ENCODE assay signal across 9 cellular contexts in the genomic region with DNA sequence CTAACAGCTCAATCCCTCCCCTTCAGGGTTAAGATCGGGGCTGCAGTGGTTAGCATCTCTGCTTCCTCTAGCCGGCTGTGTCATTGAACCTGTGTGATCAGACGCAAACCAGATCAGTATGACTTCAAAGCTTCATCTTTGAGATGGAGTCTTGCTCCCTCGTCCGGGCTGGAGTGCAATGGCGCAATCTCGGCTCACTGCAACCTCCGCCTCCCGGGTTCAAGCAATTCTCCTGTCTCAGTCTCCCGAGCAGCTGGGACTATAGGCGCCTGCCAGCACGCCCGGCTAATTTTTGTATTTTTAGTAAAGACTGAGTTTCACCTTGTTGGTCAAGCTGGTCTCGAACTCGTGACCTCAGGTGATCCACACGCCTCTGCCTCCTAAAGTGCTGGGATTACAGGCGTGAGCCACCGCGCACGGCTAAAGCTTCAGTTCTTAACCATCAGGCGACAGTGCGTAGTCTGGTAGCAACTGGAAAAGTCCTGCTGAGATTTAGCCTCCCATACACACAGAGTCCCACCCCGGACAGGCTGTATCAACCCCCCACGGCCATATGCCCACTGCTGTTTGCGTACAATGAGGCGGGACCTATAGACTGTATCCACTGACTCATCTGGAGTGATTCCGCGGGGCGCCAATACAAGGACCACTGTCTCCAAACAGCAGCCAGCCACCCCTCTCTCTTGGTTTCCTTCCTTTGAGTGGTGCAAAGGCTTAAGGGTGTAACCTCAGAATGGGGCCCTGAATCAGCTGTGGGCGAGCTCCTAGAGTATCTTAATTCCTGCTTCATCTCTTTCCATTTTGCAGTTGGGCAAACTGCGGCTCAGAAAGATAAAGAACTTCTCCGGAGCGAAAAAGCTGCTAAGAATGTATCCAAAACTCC. TPM values are rescaled to one million over a fixed set of nuclear protein-coding genes. Genes with fewer than 3 reads are reported as not detected.
DNase-seq lines count a peak whose midpoint lies in the region; ATAC-seq and TF ChIP-seq lines count a peak whose summit lies in the region.
"Had no signal": no experiment of that assay in that cellular context is flagged by ENCODE, and none has a peak within 500 bp of the region (broad histone marks: within the 10 kb centered on the region; RNA-seq: fewer than 3 reads in every experiment).

No MANE protein-coding gene starts in this region.

- TSS peak; percentile 92 for BruUV-seq in PC-3 (replicated peaks; lab: Mats Ljungman, UMichigan)

- H3K27me3 Mint-ChIP-seq in neural crest cell (ENCODE audit: low read depth): no peaks in the 10 kb centered on the region

- H3K9me3 Mint-ChIP-seq in neural crest cell: no peaks in the 10 kb centered on the region

- intact Hi-C loops in PC-3 (cut with micrococcal nuclease): no loop called here

- DNase-seq in CD1c-positive myeloid dendritic cell (ENCODE audit: extremely low spot score): peak; percentile 74
- DNase-seq in PC-3: peak; percentile 19
- DNase-seq in activated T-helper 1 cell treated with anti-CD3 and anti-CD28 coated beads, Interleukin-2, amount 50 U/mL, for 16 hours (ENCODE audit: low read depth in 1 of 2, low spot score in 1 of 2): peak; percentile 51 to 63
- DNase-seq in fibroblast of peridontal ligament (ENCODE audit: extremely low read depth): peak; percentile 38
- DNase-seq in neural crest cell (ENCODE audit: low read depth, low spot score): no peak

- peak overlapping the region; percentile 77 for H3K27ac Mint-ChIP-seq in neural crest cell (ENCODE audit: unreplicated experiment)

- H3K9me3 ChIP-seq in PC-3 (ENCODE audit: low read length) (no peaks in the 10 kb centered on the region), subcutaneous abdominal adipose tissue (ENCODE audit: control insufficient read depth in 5 of 5, low read length in 5 of 5) (no peaks in the 10 kb centered on the region)

- H3K36me3 Mint-ChIP-seq in neural crest cell (ENCODE audit: low read depth): no peaks in the 10 kb centered on the region

- H3K4me3 ChIP-seq in PC-3 (ENCODE audit: low read length) (peak overlapping the region; percentile 91), subcutaneous abdominal adipose tissue (ENCODE audit: low read depth in 1 of 5, low read length in 5 of 5) (peak overlapping the region; percentile 91 to 99 (median 98))

- peaks cover 28% of the 10 kb centered on the region for H3K4me1 Mint-ChIP-seq in neural crest cell

- TF ChIP-seq CTCF in PC-3 (conservative IDR thresholded peaks at IDR 0.05; ENCODE audit: low read depth, low read length) (no peak), neural crest cell (conservative IDR thresholded peaks at IDR 0.05) (peak; percentile 14)

- POLR2A ChIA-PET in PC-3 (lab: Charles Lee; ENCODE audit: unreplicated experiment): interaction anchor here (0.5 to 0.7 kb wide), 2 partner anchors 91 to 241 kb away, joined by 3 to 5 read pairs; no protein-coding TSS in a partner anchor

- H3K27me3 ChIP-seq in PC-3 (ENCODE audit: low read length) (no peaks in the 10 kb centered on the region), subcutaneous abdominal adipose tissue (ENCODE audit: control insufficient read depth in 5 of 5, insufficient read depth in 4 of 5, low read length in 5 of 5) (no peaks in the 10 kb centered on the region)

- H3K4me2 ChIP-seq in PC-3 (ENCODE audit: low read length): peak overlapping the region; percentile 99

- H3K9me2 ChIP-seq in PC-3 (replicated peaks; ENCODE audit: low read length): no peaks in the 10 kb centered on the region

- peaks cover 8% of the 10 kb centered on the region for H3K79me2 ChIP-seq in PC-3 (ENCODE audit: low read length)

- peak overlapping the region; percentile 96 for H3K27ac ChIP-seq in PC-3 (ENCODE audit: low read length)
- peak overlapping the region; percentile 100 for H3K27ac ChIP-seq in subcutaneous abdominal adipose tissue (ENCODE audit: low read depth, low read length)

- H3K36me3 ChIP-seq in PC-3 (ENCODE audit: low read depth, low read length) (no peaks in the 10 kb centered on the region), subcutaneous abdominal adipose tissue (ENCODE audit: control insufficient read depth in 5 of 5, insufficient read depth in 5 of 5, low read length in 5 of 5) (no peaks in the 10 kb centered on the region)

- H3K9ac ChIP-seq in PC-3 (ENCODE audit: low read length) (peak overlapping the region; percentile 100), subcutaneous abdominal adipose tissue (ENCODE audit: low read length in 5 of 5) (peak overlapping the region; percentile 73 to 100 (median 100))

- H3F3A ChIP-seq in PC-3 (ENCODE audit: low read length, unreplicated experiment): no peaks in the 10 kb centered on the region

- H3K4me1 ChIP-seq in PC-3 (ENCODE audit: insufficient read depth, low read length): peaks cover 14% of the 10 kb centered on the region
- H3K4me1 ChIP-seq in subcutaneous abdominal adipose tissue (ENCODE audit: control insufficient read depth in 5 of 5, insufficient read depth in 5 of 5, low read length in 5 of 5): peaks cover 0 to 26% (median 23%) of the 10 kb centered on the region in 5 donors

- CTCF ChIA-PET in PC-3 (lab: Charles Lee): no interaction called here

- H3K4me3 Mint-ChIP-seq in neural crest cell: peak overlapping the region; percentile 93

- ATAC-seq in GM19351 (IDR thresholded peaks at IDR 0.05; ENCODE audit: unreplicated experiment): peak; percentile 35
- ATAC-seq in HG03457 (IDR thresholded peaks at IDR 0.05; ENCODE audit: unreplicated experiment): peak; percentile 28
- peak; percentile 26 for ATAC-seq in PC-3

- H2AFZ ChIP-seq in PC-3 (ENCODE audit: low read length): peak overlapping the region; percentile 97

- H4K20me1 ChIP-seq in PC-3 (ENCODE audit: low read length): no peaks in the 10 kb centered on the region

RNA-seq across cellular contexts. Expression of gene CELA3A, which starts 23.3 kb away (rescaled TPM):
- total RNA-seq in PC-3 (2014; rRNA removed) (not detected in 2 replicates), neural crest cell (not detected in 2 replicates)
- total RNA-seq: T-helper 2 cell treated with Interferon-gamma antibody and Interleukin-4, amounts not matched to agents 100 ng/mL and 5 ng/mL, for 36 hours had no signal

RNA-seq across cellular contexts. Expression of gene CDC42, which starts 27.8 kb away (rescaled TPM):
- total RNA-seq in PC-3 (2014; rRNA removed) (212 and 245 TPM in 2 replicates), neural crest cell (192 and 198 TPM in 2 replicates)

RNA-seq across cellular contexts. Expression of gene CELA3B, which starts 47.9 kb away (rescaled TPM):
- total RNA-seq in PC-3 (2014; rRNA removed) (not detected in 2 replicates), neural crest cell (not detected in 2 replicates)
- total RNA-seq: T-helper 2 cell treated with Interferon-gamma antibody and Interleukin-4, amounts not matched to agents 100 ng/mL and 5 ng/mL, for 36 hours had no signal
